13 cellular contexts compared by ENCODE assay signal in genomic region chr3:159950156-159950898, GRCh38. TPM values are rescaled to one million over a fixed set of nuclear protein-coding genes. Genes with fewer than 3 reads are reported as not detected.
DNase-seq lines count a peak whose midpoint lies in the region; ATAC-seq, FAIRE-seq and TF ChIP-seq lines count a peak whose summit lies in the region.
"Had no signal": no experiment of that assay in that cellular context is flagged by ENCODE, and none has a peak within 500 bp of the region (broad histone marks: within the 10 kb centered on the region; RNA-seq: fewer than 3 reads in every experiment).

No MANE protein-coding gene starts in this region.

- H3K27me3 Mint-ChIP-seq in naive thymus-derived CD4-positive, alpha-beta T cell = peaks cover 24 to 55% (median 40%) of the 10 kb centered on the region in 5 donors

- ATAC-seq in GM18873 (IDR thresholded peaks at IDR 0.05; ENCODE audit: low FRiP score, unreplicated experiment) = peak; percentile 67
- peak; percentile 81 for ATAC-seq in GM21786 (IDR thresholded peaks at IDR 0.05; ENCODE audit: unreplicated experiment)
- ATAC-seq in HG03432 (IDR thresholded peaks at IDR 0.05; ENCODE audit: unreplicated experiment) = peak; percentile 95
- no peak for ATAC-seq in naive thymus-derived CD4-positive, alpha-beta T cell
- ATAC-seq: stimulated activated effector memory CD8-positive, alpha-beta T cell treated with anti-CD3 and anti-CD28 coated beads, Interleukin-12 subunit alpha, Interleukin-12 subunit beta, amount 100 ng/mL, for 72 hours had no signal

- H3K4me1 ChIP-seq in esophagus muscularis mucosa (no peaks in the 10 kb centered on the region), hepatocyte (ENCODE audit: insufficient read depth) (peaks cover 3% of the 10 kb centered on the region), small intestine (ENCODE audit: control insufficient read depth in 2 of 2, insufficient read depth in 1 of 2, low read depth in 1 of 2, low read length in 1 of 2) (no peaks in the 10 kb centered on the region)
- H3K4me1 ChIP-seq in naive thymus-derived CD4-positive, alpha-beta T cell (ENCODE audit: control insufficient read depth in 2 of 2, insufficient read depth in 2 of 2, low read length in 2 of 2) = no peaks in the 10 kb centered on the region

- WGBS in esophagus muscularis mucosa = 70% methylated on average over 3 of the region's 3 CpGs
- 79% methylated on average over 3 of the region's 3 CpGs for WGBS in hepatocyte (ENCODE audit: low lambda C conversion rate, missing lambda C conversion rate)
- 26 to 43% (median 28%) methylated on average over 3 of the region's 3 CpGs for WGBS in small intestine, 3 donors

- no peaks in the 10 kb centered on the region for H3K27me3 ChIP-seq in esophagus muscularis mucosa
- H3K27me3 ChIP-seq in hepatocyte = no peaks in the 10 kb centered on the region
- H3K27me3 ChIP-seq in naive thymus-derived CD4-positive, alpha-beta T cell (ENCODE audit: control insufficient read depth in 2 of 2, insufficient read depth in 2 of 2, low read length in 2 of 2) = no peaks in the 10 kb centered on the region
- no peaks in the 10 kb centered on the region for H3K27me3 ChIP-seq in small intestine (ENCODE audit: control insufficient read depth in 2 of 2, insufficient read depth in 2 of 2, low read length in 2 of 2)

- FAIRE-seq in small intestine (lab: Jason Lieb, UNC) = no peak
- FAIRE-seq: D721Med had no signal

- no peak overlapping the region for H3K4me3 Mint-ChIP-seq in naive thymus-derived CD4-positive, alpha-beta T cell
- H3K4me3 Mint-ChIP-seq: stimulated activated effector memory CD8-positive, alpha-beta T cell treated with anti-CD3 and anti-CD28 coated beads, Interleukin-12 subunit alpha, Interleukin-12 subunit beta, amount 100 ng/mL, for 72 hours had no signal

- no peak overlapping the region for H3K4me2 ChIP-seq in hepatocyte

- H3K36me3 ChIP-seq in esophagus muscularis mucosa (no peaks in the 10 kb centered on the region), hepatocyte (replicated peaks; ENCODE audit: insufficient read depth, low read depth) (no peaks in the 10 kb centered on the region), small intestine (ENCODE audit: control insufficient read depth in 2 of 2, insufficient read depth in 2 of 2, low read length in 2 of 2) (no peaks in the 10 kb centered on the region)
- no peaks in the 10 kb centered on the region for H3K36me3 ChIP-seq in naive thymus-derived CD4-positive, alpha-beta T cell (ENCODE audit: control insufficient read depth in 2 of 3, insufficient read depth in 3 of 3, low read length in 3 of 3)

- no peak for TF ChIP-seq EP300 in esophagus muscularis mucosa (IDR thresholded peaks at IDR 0.05)

- POLR2A ChIA-PET in naive thymus-derived CD4-positive, alpha-beta T cell (lab: Charles Lee) = no interaction called here

- H2AFZ ChIP-seq in hepatocyte = no peak overlapping the region

- no peaks in the 10 kb centered on the region for H3K36me3 Mint-ChIP-seq in naive thymus-derived CD4-positive, alpha-beta T cell
- H3K36me3 Mint-ChIP-seq: stimulated activated effector memory CD8-positive, alpha-beta T cell treated with anti-CD3 and anti-CD28 coated beads, Interleukin-12 subunit alpha, Interleukin-12 subunit beta, amount 100 ng/mL, for 72 hours had no signal

- H3K9me2 ChIP-seq in hepatocyte (replicated peaks; ENCODE audit: insufficient read depth) = no peaks in the 10 kb centered on the region

- H4K20me1 ChIP-seq in hepatocyte (ENCODE audit: insufficient read depth, poor library complexity, severe bottlenecking) = no peaks in the 10 kb centered on the region

- peaks cover 0 to 4% (median 0%) of the 10 kb centered on the region in 7 donors for H3K4me1 Mint-ChIP-seq in naive thymus-derived CD4-positive, alpha-beta T cell
- H3K4me1 Mint-ChIP-seq: stimulated activated effector memory CD8-positive, alpha-beta T cell treated with anti-CD3 and anti-CD28 coated beads, Interleukin-12 subunit alpha, Interleukin-12 subunit beta, amount 100 ng/mL, for 72 hours had no signal

- H3K4me3 ChIP-seq in esophagus muscularis mucosa (no peak overlapping the region), hepatocyte (no peak overlapping the region), small intestine (ENCODE audit: low read depth in 1 of 2, low read length in 2 of 2) (no peak overlapping the region)
- no peak overlapping the region for H3K4me3 ChIP-seq in naive thymus-derived CD4-positive, alpha-beta T cell (ENCODE audit: low read length)

- H3K79me2 ChIP-seq in hepatocyte = no peaks in the 10 kb centered on the region

- no peak for TF ChIP-seq CTCF in esophagus muscularis mucosa (IDR thresholded peaks at IDR 0.05)
- no peak for TF ChIP-seq CTCF in hepatocyte (IDR thresholded peaks at IDR 0.05; ENCODE audit: poor library complexity)

- DNase-seq in esophagus muscularis mucosa (ENCODE audit: extremely low spot score) = peak; percentile 62
- no peak for DNase-seq in hepatocyte (ENCODE audit: low spot score)
- DNase-seq in naive thymus-derived CD4-positive, alpha-beta T cell = no peak
- DNase-seq in small intestine = no peak
- DNase-seq in NCI-H345 treated with DMSO at 0.1 percent for 48 hours (lab: John Stamatoyannopoulos, UW; ENCODE audit: unreplicated experiment) = no peak
- DNase-seq: activated naive CD4-positive, alpha-beta T cell treated with Interleukin-2 at 50 U/mL for 16 hours; cortex of kidney; Kasumi-1 had no signal

- TF ChIP-seq POLR2A in esophagus muscularis mucosa (IDR thresholded peaks at IDR 0.05; ENCODE audit: low read depth) = no peak

- H3K27ac ChIP-seq in esophagus muscularis mucosa (replicated peaks in 1 of 4) (no peak overlapping the region), hepatocyte (no peak overlapping the region), small intestine (ENCODE audit: low read depth in 1 of 2, low read length in 1 of 2) (no peak overlapping the region)
- H3K27ac ChIP-seq in naive thymus-derived CD4-positive, alpha-beta T cell (ENCODE audit: low read depth, low read length) = no peak overlapping the region

- H3K9me3 Mint-ChIP-seq in naive thymus-derived CD4-positive, alpha-beta T cell = no peaks in the 10 kb centered on the region
- H3K9me3 Mint-ChIP-seq: stimulated activated effector memory CD8-positive, alpha-beta T cell treated with anti-CD3 and anti-CD28 coated beads, Interleukin-12 subunit alpha, Interleukin-12 subunit beta, amount 100 ng/mL, for 72 hours had no signal

- H3K9me3 ChIP-seq in esophagus muscularis mucosa = no peaks in the 10 kb centered on the region
- no peaks in the 10 kb centered on the region for H3K9me3 ChIP-seq in hepatocyte (ENCODE audit: low read depth)
- no peaks in the 10 kb centered on the region for H3K9me3 ChIP-seq in naive thymus-derived CD4-positive, alpha-beta T cell (ENCODE audit: control insufficient read depth in 2 of 3, low read length in 3 of 3)
- H3K9me3 ChIP-seq in small intestine (ENCODE audit: control insufficient read depth, low read depth) = no peaks in the 10 kb centered on the region

- CTCF ChIA-PET in naive thymus-derived CD4-positive, alpha-beta T cell (lab: Charles Lee) = no interaction called here

- intact Hi-C loops in esophagus muscularis mucosa (cut with DNase I) = no loop called here
- intact Hi-C loops in naive thymus-derived CD4-positive, alpha-beta T cell (cut with micrococcal nuclease) = no loop called here

- no peak overlapping the region for H3K27ac Mint-ChIP-seq in naive thymus-derived CD4-positive, alpha-beta T cell
- H3K27ac Mint-ChIP-seq: stimulated activated effector memory CD8-positive, alpha-beta T cell treated with anti-CD3 and anti-CD28 coated beads, Interleukin-12 subunit alpha, Interleukin-12 subunit beta, amount 100 ng/mL, for 72 hours had no signal

RNA-seq across cellular contexts. Expression of gene IL12A, which starts 38.3 kb away (rescaled TPM):
- total RNA-seq in esophagus muscularis mucosa (1 to 10 TPM in 2 of 4 donors, under 1 TPM in 2; 0.42 to 2.4 (median 0.99) TPM), hepatocyte (0.88 and 1.0 TPM in 2 replicates)
- polyA plus RNA-seq in hepatocyte (0.69 and 0.86 TPM in 2 replicates), small intestine (under 1 TPM in 1 of 3 donors, not detected in 2; 0.46 TPM)
- total RNA-seq in naive thymus-derived CD4-positive, alpha-beta T cell = 1 to 10 TPM in 3 of 5 experiments, under 1 TPM in 2; 0.40 to 1.8 (median 1.3) TPM
- polyA plus RNA-seq in naive thymus-derived CD4-positive, alpha-beta T cell = under 1 TPM; 0.17 to 0.24 TPM
